In the genomic region with DNA sequence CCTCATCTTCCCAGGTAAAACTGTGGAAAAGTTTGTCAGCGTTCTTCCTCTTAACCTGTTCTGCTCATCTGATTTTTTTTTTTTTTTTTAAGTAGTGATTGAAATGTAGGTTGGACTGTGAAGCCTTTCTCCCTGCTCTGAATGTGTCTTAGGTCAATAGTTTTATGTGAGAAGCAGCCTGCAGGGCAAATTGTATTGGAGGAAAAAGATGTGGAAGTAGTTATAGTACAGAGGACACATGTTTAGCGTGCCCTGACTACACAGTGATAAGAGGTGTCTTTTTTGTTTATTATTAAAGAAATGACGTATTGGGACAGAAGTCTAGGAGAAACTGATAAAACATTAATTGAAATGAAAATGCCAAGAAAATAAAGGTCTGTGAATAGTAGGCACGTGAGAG, we compare ENCODE assay signal across 8 cellular contexts. TPM values are rescaled to one million over a fixed set of nuclear protein-coding genes. Genes with fewer than 3 reads are reported as not detected.
DNase-seq lines count a peak whose midpoint lies in the region; ATAC-seq, FAIRE-seq and TF ChIP-seq lines count a peak whose summit lies in the region.

No MANE protein-coding gene starts in this region.

- H3K27ac ChIP-seq in kidney (ENCODE audit: low read depth in 2 of 2, low read length in 2 of 2) (no peak overlapping the region), testis (peak overlapping the region; percentile 94 to 97)

- no peak for FAIRE-seq in kidney (lab: Jason Lieb, UNC)

- no peaks in the 10 kb centered on the region for H3K27me3 ChIP-seq in testis

- no peaks in the 10 kb centered on the region for H3K9me3 Mint-ChIP-seq in activated CD8-positive, alpha-beta memory T cell treated with anti-CD3 and anti-CD28 coated beads, Interleukin-2, amount 10 ng/mL, durations not matched to agents 7 days and 5 days (ENCODE audit: low read depth)
- H3K9me3 Mint-ChIP-seq in activated T-helper 2 cell treated with anti-CD3 and anti-CD28 coated beads, Interferon-gamma antibody, Interleukin-2, Interleukin-4, amounts not matched to agents 10 μg/mL and 5 μg/mL and 100 μg/mL, durations not matched to agents 14 hours and 24 hours and 36 hours: no peaks in the 10 kb centered on the region

- ATAC-seq in activated CD8-positive, alpha-beta memory T cell treated with anti-CD3 and anti-CD28 coated beads, Interleukin-2, amount 10 ng/mL, durations not matched to agents 7 days and 5 days: no peak
- ATAC-seq in GM18861 (IDR thresholded peaks at IDR 0.05; ENCODE audit: unreplicated experiment): no peak

- TF ChIP-seq CTCF in kidney (IDR thresholded peaks at IDR 0.05; ENCODE audit: borderline replicate concordance, extremely low read depth, insufficient read depth): no peak
- TF ChIP-seq CTCF in testis (IDR thresholded peaks at IDR 0.05): no peak

- peak overlapping the region; percentile 61 for H3K27ac Mint-ChIP-seq in activated CD8-positive, alpha-beta memory T cell treated with anti-CD3 and anti-CD28 coated beads, Interleukin-2, amount 10 ng/mL, durations not matched to agents 7 days and 5 days
- peak overlapping the region; percentile 60 for H3K27ac Mint-ChIP-seq in activated T-helper 2 cell treated with anti-CD3 and anti-CD28 coated beads, Interferon-gamma antibody, Interleukin-2, Interleukin-4, amounts not matched to agents 10 μg/mL and 5 μg/mL and 100 μg/mL, durations not matched to agents 14 hours and 24 hours and 36 hours

- H3K36me3 Mint-ChIP-seq in activated CD8-positive, alpha-beta memory T cell treated with anti-CD3 and anti-CD28 coated beads, Interleukin-2, amount 10 ng/mL, durations not matched to agents 7 days and 5 days: peaks cover 10% of the 10 kb centered on the region
- H3K36me3 Mint-ChIP-seq in activated T-helper 2 cell treated with anti-CD3 and anti-CD28 coated beads, Interferon-gamma antibody, Interleukin-2, Interleukin-4, amounts not matched to agents 10 μg/mL and 5 μg/mL and 100 μg/mL, durations not matched to agents 14 hours and 24 hours and 36 hours (ENCODE audit: low read depth): peaks cover 24% of the 10 kb centered on the region

- H3K27me3 Mint-ChIP-seq in activated CD8-positive, alpha-beta memory T cell treated with anti-CD3 and anti-CD28 coated beads, Interleukin-2, amount 10 ng/mL, durations not matched to agents 7 days and 5 days: no peaks in the 10 kb centered on the region
- no peaks in the 10 kb centered on the region for H3K27me3 Mint-ChIP-seq in activated T-helper 2 cell treated with anti-CD3 and anti-CD28 coated beads, Interferon-gamma antibody, Interleukin-2, Interleukin-4, amounts not matched to agents 10 μg/mL and 5 μg/mL and 100 μg/mL, durations not matched to agents 14 hours and 24 hours and 36 hours (ENCODE audit: low read depth)

- peak overlapping the region; percentile 66 to 72 for H3K4me3 ChIP-seq in kidney (ENCODE audit: low read length in 2 of 2)
- H3K4me3 ChIP-seq in testis: peak overlapping the region; percentile 79 to 88

- no peak for TF ChIP-seq POLR2A in testis (IDR thresholded peaks at IDR 0.05)

- CTCF ChIA-PET in activated CD8-positive, alpha-beta memory T cell treated with anti-CD3 and anti-CD28 coated beads, Interleukin-2, amount 10 ng/mL, durations not matched to agents 7 days and 5 days (lab: Charles Lee): no interaction called here

- peaks cover 16% of the 10 kb centered on the region for H3K4me1 Mint-ChIP-seq in activated CD8-positive, alpha-beta memory T cell treated with anti-CD3 and anti-CD28 coated beads, Interleukin-2, amount 10 ng/mL, durations not matched to agents 7 days and 5 days
- peaks cover 25% of the 10 kb centered on the region for H3K4me1 Mint-ChIP-seq in activated T-helper 2 cell treated with anti-CD3 and anti-CD28 coated beads, Interferon-gamma antibody, Interleukin-2, Interleukin-4, amounts not matched to agents 10 μg/mL and 5 μg/mL and 100 μg/mL, durations not matched to agents 14 hours and 24 hours and 36 hours (ENCODE audit: low read depth)

- DNase-seq in activated CD8-positive, alpha-beta memory T cell treated with anti-CD3 and anti-CD28 coated beads, Interleukin-2, amount 10 ng/mL, durations not matched to agents 7 days and 5 days: no peak
- no peak for DNase-seq in activated CD8-positive, alpha-beta memory T cell treated with anti-CD3 and anti-CD28 coated beads, Interleukin-2, amount 50 U/mL, for 4 hours
- DNase-seq in activated T-helper 2 cell treated with anti-CD3 and anti-CD28 coated beads, Interferon-gamma antibody, Interleukin-2, Interleukin-4, amounts not matched to agents 10 μg/mL and 5 μg/mL and 100 μg/mL, durations not matched to agents 14 hours and 24 hours and 36 hours (ENCODE audit: low spot score): no peak
- DNase-seq in kidney: no peak
- DNase-seq in testis: no peak
- no peak for DNase-seq in activated gamma-delta T cell (lab: John Stamatoyannopoulos, UW)
- DNase-seq in stimulated activated CD4-positive, alpha-beta T cell treated with anti-CD3 and anti-CD28 coated beads, Interleukin-4, amount 100 ng/mL, for 1 hour: no peak

- H3K9me3 ChIP-seq in kidney (ENCODE audit: control insufficient read depth in 1 of 2, low read length in 2 of 2) (no peaks in the 10 kb centered on the region), testis (no peaks in the 10 kb centered on the region)

- 22 to 31% methylated on average over 4 of the region's 4 CpGs for WGBS in testis, 2 donors

- peak overlapping the region in 1 of 2 donors; percentile 30 for H3K9ac ChIP-seq in kidney (ENCODE audit: low read length in 2 of 2)

- H3K4me3 Mint-ChIP-seq in activated CD8-positive, alpha-beta memory T cell treated with anti-CD3 and anti-CD28 coated beads, Interleukin-2, amount 10 ng/mL, durations not matched to agents 7 days and 5 days: peak overlapping the region; percentile 79
- H3K4me3 Mint-ChIP-seq in activated T-helper 2 cell treated with anti-CD3 and anti-CD28 coated beads, Interferon-gamma antibody, Interleukin-2, Interleukin-4, amounts not matched to agents 10 μg/mL and 5 μg/mL and 100 μg/mL, durations not matched to agents 14 hours and 24 hours and 36 hours (ENCODE audit: low read depth): peak overlapping the region; percentile 98

- intact Hi-C loops in activated T-helper 2 cell treated with anti-CD3 and anti-CD28 coated beads, Interferon-gamma antibody, Interleukin-2, Interleukin-4, amounts not matched to agents 10 μg/mL and 5 μg/mL and 100 μg/mL, durations not matched to agents 14 hours and 24 hours and 36 hours (cut with micrococcal nuclease): loop anchor here (5.0 to 10.0 kb wide), 3 partner anchors 47 to 208 kb away; partner anchors contain the start of gene COX7A2L
- intact Hi-C loops in kidney (cut with DNase I): no loop called here
- intact Hi-C loops in testis (cut with DNase I; ENCODE audit: low total_unique reads): no loop called here

- H3K4me1 ChIP-seq in kidney (ENCODE audit: control insufficient read depth in 1 of 2, insufficient read depth in 1 of 2, low read depth in 1 of 2, low read length in 2 of 2) (peaks cover 3% of the 10 kb centered on the region in 2 donors), testis (peaks cover 21% of the 10 kb centered on the region)

- peaks cover 0 to 7% of the 10 kb centered on the region in 2 donors for H3K36me3 ChIP-seq in kidney (ENCODE audit: control insufficient read depth in 1 of 2, insufficient read depth in 2 of 2, low read length in 2 of 2)
- H3K36me3 ChIP-seq in testis (ENCODE audit: low read depth, missing control alignments): no peaks in the 10 kb centered on the region

RNA-seq across cellular contexts. Expression of gene MTA3, which starts 1.5 kb away (rescaled TPM):
- total RNA-seq in activated CD8-positive, alpha-beta memory T cell treated with anti-CD3 and anti-CD28 coated beads, Interleukin-2, amount 10 ng/mL, durations not matched to agents 7 days and 5 days: 10 to 100 TPM; 22.8 to 23.6 TPM
- total RNA-seq in activated T-helper 2 cell treated with anti-CD3 and anti-CD28 coated beads, Interferon-gamma antibody, Interleukin-2, Interleukin-4, amounts not matched to agents 10 μg/mL and 5 μg/mL and 100 μg/mL, durations not matched to agents 14 hours and 24 hours and 36 hours: 39.7 and 39.8 TPM in 2 replicates
- total RNA-seq in kidney (35.2 TPM), testis (10 to 100 TPM; 58.5 to 84.6 TPM)
- polyA plus RNA-seq in kidney (ENCODE audit: insufficient read depth, low read depth, low replicate concordance) (27.7 TPM), testis (ENCODE audit: insufficient read depth, low read depth, low replicate concordance) (77.0 TPM)

Comparison
In these comparisons a context has a peak if more than half of its experiments do, and no peak if none do; other contexts are left out.
1. H3K27ac ChIP-seq: peak in testis (2 of 2); none in kidney (0 of 2).